10 cellular contexts compared by ENCODE assay signal in the genomic region with DNA sequence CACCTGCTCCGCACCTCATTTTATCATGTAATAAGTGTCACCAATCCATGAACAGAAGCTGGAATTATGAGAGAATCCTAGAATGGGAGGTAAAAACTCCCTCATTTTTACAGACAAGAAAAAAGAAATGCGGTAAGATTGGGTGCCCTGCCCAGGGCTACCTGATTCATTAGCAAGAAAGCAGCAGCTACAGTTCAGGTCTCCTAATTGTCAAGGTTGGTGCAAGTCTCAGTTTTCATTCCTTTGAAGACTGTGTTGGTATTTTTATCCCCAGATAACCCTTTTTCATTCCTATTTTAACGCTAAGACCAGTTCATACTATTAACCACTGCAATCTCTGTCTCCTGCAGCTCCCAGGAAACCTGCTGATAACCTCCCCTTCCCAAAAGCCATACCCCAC. TPM values are rescaled to one million over a fixed set of nuclear protein-coding genes. Genes with fewer than 3 reads are reported as not detected.
A peak's percentile ranks its signal among the peaks of the same experiment; 100 is the strongest.
DNase-seq lines count a peak whose midpoint lies in the region; ATAC-seq and TF ChIP-seq lines count a peak whose summit lies in the region.
"Had no signal": no experiment of that assay in that cellular context is flagged by ENCODE, and none has a peak within 500 bp of the region (broad histone marks: within the 10 kb centered on the region; RNA-seq: fewer than 3 reads in every experiment).

No MANE protein-coding gene starts in this region.

- BruUV-seq in PC-9 (replicated peaks; lab: Mats Ljungman, UMichigan): no TSS peak

- peak overlapping the region in 1 of 10 donors; percentile 13 for H3K4me3 Mint-ChIP-seq in naive thymus-derived CD8-positive, alpha-beta T cell
- H3K4me3 Mint-ChIP-seq: activated CD8-positive, alpha-beta T cell treated with anti-CD3 and anti-CD28 coated beads for 36 hours had no signal

- peaks cover 12 to 56% (median 27%) of the 10 kb centered on the region in 4 donors for H3K4me1 Mint-ChIP-seq in naive thymus-derived CD8-positive, alpha-beta T cell

- H3K27me3 ChIP-seq in right cardiac atrium (ENCODE audit: control insufficient read depth, insufficient read depth) (no peaks in the 10 kb centered on the region), muscle layer of duodenum (ENCODE audit: low read depth, low read length) (no peaks in the 10 kb centered on the region), PC-9 (ENCODE audit: insufficient read depth, low read depth) (no peaks in the 10 kb centered on the region)

- DNase-seq in right cardiac atrium: no peak
- DNase-seq in cardiac septum (ENCODE audit: low spot score): no peak
- DNase-seq in caudate nucleus (lab: John Stamatoyannopoulos, UW): no peak
- no peak for DNase-seq in PC-9
- DNase-seq in putamen (ENCODE audit: low spot score): no peak
- no peak for DNase-seq in naive thymus-derived CD8-positive, alpha-beta T cell
- no peak for DNase-seq in NCI-H1048 (lab: John Stamatoyannopoulos, UW)
- DNase-seq: activated CD8-positive, alpha-beta T cell treated with anti-CD3 and anti-CD28 coated beads for 36 hours; activated naive CD4-positive, alpha-beta T cell treated with anti-CD3 and anti-CD28 coated beads, Interleukin-2, amount 50 U/mL, for 16 hours had no signal

- no peaks in the 10 kb centered on the region for H3K9me3 Mint-ChIP-seq in naive thymus-derived CD8-positive, alpha-beta T cell
- H3K9me3 Mint-ChIP-seq: activated CD8-positive, alpha-beta T cell treated with anti-CD3 and anti-CD28 coated beads for 36 hours had no signal

- peaks cover 11 to 17% of the 10 kb centered on the region in 2 donors for H3K36me3 ChIP-seq in muscle layer of duodenum (ENCODE audit: control insufficient read depth in 1 of 2, insufficient read depth in 2 of 2, low read length in 2 of 2)
- H3K36me3 ChIP-seq in PC-9 (ENCODE audit: low read depth): peaks cover 33% of the 10 kb centered on the region

- peaks cover 3% of the 10 kb centered on the region for H3K4me1 ChIP-seq in right cardiac atrium (ENCODE audit: control insufficient read depth, insufficient read depth, low read length)
- H3K4me1 ChIP-seq in muscle layer of duodenum (ENCODE audit: control insufficient read depth in 1 of 2, insufficient read depth in 2 of 2, low read length in 2 of 2): peaks cover 27 to 30% of the 10 kb centered on the region in 2 donors
- peaks cover 38% of the 10 kb centered on the region for H3K4me1 ChIP-seq in PC-9 (replicated peaks; ENCODE audit: insufficient read depth)

- 81% methylated on average over 3 of the region's 3 CpGs for WGBS in right cardiac atrium

- H3F3A ChIP-seq in PC-9 (ENCODE audit: insufficient read depth, low read depth): peaks cover 31% of the 10 kb centered on the region

- POLR2A ChIA-PET in PC-9 (lab: Charles Lee; ENCODE audit: unreplicated experiment): no interaction called here
- POLR2A ChIA-PET in naive thymus-derived CD8-positive, alpha-beta T cell (lab: Charles Lee): no interaction called here

- H3K9me2 ChIP-seq in PC-9 (ENCODE audit: insufficient read depth): no peaks in the 10 kb centered on the region

- H3K4me2 ChIP-seq in PC-9: no peak overlapping the region

- H3K27ac ChIP-seq in right cardiac atrium (ENCODE audit: low read length): peak overlapping the region; percentile 50
- peak overlapping the region; percentile 41 for H3K27ac ChIP-seq in caudate nucleus (ENCODE audit: low read depth, low read length)
- peak overlapping the region; percentile 79 for H3K27ac ChIP-seq in muscle layer of duodenum (ENCODE audit: low read length)
- no peak overlapping the region for H3K27ac ChIP-seq in PC-9

- H3K4me3 ChIP-seq in right cardiac atrium (ENCODE audit: low read length): no peak overlapping the region
- H3K4me3 ChIP-seq in muscle layer of duodenum (ENCODE audit: low read depth in 1 of 2, low read length in 2 of 2): no peak overlapping the region
- H3K4me3 ChIP-seq in PC-9: no peak overlapping the region

- H3K27me3 Mint-ChIP-seq in naive thymus-derived CD8-positive, alpha-beta T cell: peaks cover 0 to 25% (median 4%) of the 10 kb centered on the region in 5 donors

- peaks cover 22% of the 10 kb centered on the region for H4K20me1 ChIP-seq in PC-9 (ENCODE audit: insufficient read depth)

- H2AFZ ChIP-seq in PC-9: no peak overlapping the region

- no peak for ATAC-seq in right cardiac atrium
- ATAC-seq in naive thymus-derived CD8-positive, alpha-beta T cell: no peak

- H3K9me3 ChIP-seq in right cardiac atrium (ENCODE audit: control insufficient read depth, low read length) (no peaks in the 10 kb centered on the region), muscle layer of duodenum (ENCODE audit: control insufficient read depth in 1 of 2, low read length in 2 of 2) (no peaks in the 10 kb centered on the region), PC-9 (ENCODE audit: insufficient read depth, low read depth) (no peaks in the 10 kb centered on the region)

- H3K79me2 ChIP-seq in PC-9 (ENCODE audit: low read depth): peaks cover 42% of the 10 kb centered on the region

- intact Hi-C loops in right cardiac atrium (cut with DNase I) (loop anchor here in 3 of 4 donors (5.0 to 10.0 kb wide), 4 partner anchors 111 to 293 kb away; no protein-coding TSS in a partner anchor), cardiac septum (cut with DNase I) (loop anchor here (5.0 kb wide), 1 partner anchor 63 kb away; no protein-coding TSS in a partner anchor), PC-9 (cut with micrococcal nuclease; ENCODE audit: unreplicated experiment) (no loop called here)

- no peak overlapping the region for H3K27ac Mint-ChIP-seq in naive thymus-derived CD8-positive, alpha-beta T cell

- CTCF ChIA-PET in PC-9 (lab: Charles Lee): no interaction called here

- H3K36me3 Mint-ChIP-seq in naive thymus-derived CD8-positive, alpha-beta T cell: no peaks in the 10 kb centered on the region

- TF ChIP-seq CTCF in PC-9 (conservative IDR thresholded peaks at IDR 0.05): no peak

RNA-seq across cellular contexts. Expression of gene DUSP6, which starts 6.9 kb away (rescaled TPM):
- total RNA-seq in right cardiac atrium: 10 to 100 TPM; 18.6 to 27.8 (median 24.1) TPM
- polyA plus RNA-seq in right cardiac atrium: 18.5 TPM
- total RNA-seq in cardiac septum: 28.9 TPM
- total RNA-seq in PC-9 (2021): 14.1 and 18.3 TPM in 2 replicates
- 1 to 10 TPM in 1 of 2 experiments, under 1 TPM in 1; 0.57 to 1.4 TPM for total RNA-seq in naive thymus-derived CD8-positive, alpha-beta T cell
- polyA plus RNA-seq in naive thymus-derived CD8-positive, alpha-beta T cell: 1 to 10 TPM in 2 of 3 donors, under 1 TPM in 1; 0.67 to 2.1 (median 1.1) TPM
